Comparison of ENCODE assay signal across 2 cellular contexts in the genomic region with DNA sequence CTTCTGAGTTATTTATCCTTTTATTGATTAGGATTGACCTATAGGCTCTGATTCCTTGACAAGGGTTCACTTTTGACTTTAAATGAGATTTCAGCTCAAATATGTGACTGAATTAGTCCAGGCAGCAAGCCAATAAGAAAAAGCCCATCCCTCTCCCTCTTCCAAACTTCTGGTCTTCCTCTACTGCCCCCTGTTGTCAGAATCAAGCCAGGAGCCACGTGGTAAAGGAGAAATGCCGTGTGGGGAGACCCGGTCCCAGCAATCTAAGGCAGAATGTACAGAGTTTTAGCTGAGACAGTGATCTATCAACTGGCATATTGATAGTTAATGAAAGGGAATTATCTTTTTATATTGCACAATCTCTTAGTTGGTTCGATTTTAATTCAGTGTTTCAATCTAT.
TF ChIP-seq lines count a peak whose summit lies in the region.

No MANE protein-coding gene starts in this region.

TF ChIP-seq in SK-N-SH, 30 proteins besides CTCF, POLR2A, EP300 and RAD21 (continued from another document):
- TF ChIP-seq, protein P1, sequence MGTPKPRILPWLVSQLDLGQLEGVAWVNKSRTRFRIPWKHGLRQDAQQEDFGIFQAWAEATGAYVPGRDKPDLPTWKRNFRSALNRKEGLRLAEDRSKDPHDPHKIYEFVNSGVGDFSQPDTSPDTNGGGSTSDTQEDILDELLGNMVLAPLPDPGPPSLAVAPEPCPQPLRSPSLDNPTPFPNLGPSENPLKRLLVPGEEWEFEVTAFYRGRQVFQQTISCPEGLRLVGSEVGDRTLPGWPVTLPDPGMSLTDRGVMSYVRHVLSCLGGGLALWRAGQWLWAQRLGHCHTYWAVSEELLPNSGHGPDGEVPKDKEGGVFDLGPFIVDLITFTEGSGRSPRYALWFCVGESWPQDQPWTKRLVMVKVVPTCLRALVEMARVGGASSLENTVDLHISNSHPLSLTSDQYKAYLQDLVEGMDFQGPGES (IDR thresholded peaks at IDR 0.05; ENCODE audit: low read depth, low read length), result no peak
- TF ChIP-seq GABPA (IDR thresholded peaks at IDR 0.05; ENCODE audit: low read depth) (no peak), MEF2A (IDR thresholded peaks at IDR 0.05; ENCODE audit: borderline replicate concordance, low read depth) (no peak), RFX5 (IDR thresholded peaks at IDR 0.05; ENCODE audit: low read length) (no peak), SMC3 (IDR thresholded peaks at IDR 0.05; ENCODE audit: low read depth, low read length) (no peak)
- TF ChIP-seq, protein P2, sequence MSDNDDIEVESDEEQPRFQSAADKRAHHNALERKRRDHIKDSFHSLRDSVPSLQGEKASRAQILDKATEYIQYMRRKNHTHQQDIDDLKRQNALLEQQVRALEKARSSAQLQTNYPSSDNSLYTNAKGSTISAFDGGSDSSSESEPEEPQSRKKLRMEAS (IDR thresholded peaks at IDR 0.05; ENCODE audit: low read depth), result no peak

TF ChIP-seq in SK-N-SH treated with all-trans-retinoic acid at 6 μM for 48 hours, 23 proteins besides CTCF, POLR2A, EP300 and RAD21 (continued from another document):
- TF ChIP-seq, protein P3, sequence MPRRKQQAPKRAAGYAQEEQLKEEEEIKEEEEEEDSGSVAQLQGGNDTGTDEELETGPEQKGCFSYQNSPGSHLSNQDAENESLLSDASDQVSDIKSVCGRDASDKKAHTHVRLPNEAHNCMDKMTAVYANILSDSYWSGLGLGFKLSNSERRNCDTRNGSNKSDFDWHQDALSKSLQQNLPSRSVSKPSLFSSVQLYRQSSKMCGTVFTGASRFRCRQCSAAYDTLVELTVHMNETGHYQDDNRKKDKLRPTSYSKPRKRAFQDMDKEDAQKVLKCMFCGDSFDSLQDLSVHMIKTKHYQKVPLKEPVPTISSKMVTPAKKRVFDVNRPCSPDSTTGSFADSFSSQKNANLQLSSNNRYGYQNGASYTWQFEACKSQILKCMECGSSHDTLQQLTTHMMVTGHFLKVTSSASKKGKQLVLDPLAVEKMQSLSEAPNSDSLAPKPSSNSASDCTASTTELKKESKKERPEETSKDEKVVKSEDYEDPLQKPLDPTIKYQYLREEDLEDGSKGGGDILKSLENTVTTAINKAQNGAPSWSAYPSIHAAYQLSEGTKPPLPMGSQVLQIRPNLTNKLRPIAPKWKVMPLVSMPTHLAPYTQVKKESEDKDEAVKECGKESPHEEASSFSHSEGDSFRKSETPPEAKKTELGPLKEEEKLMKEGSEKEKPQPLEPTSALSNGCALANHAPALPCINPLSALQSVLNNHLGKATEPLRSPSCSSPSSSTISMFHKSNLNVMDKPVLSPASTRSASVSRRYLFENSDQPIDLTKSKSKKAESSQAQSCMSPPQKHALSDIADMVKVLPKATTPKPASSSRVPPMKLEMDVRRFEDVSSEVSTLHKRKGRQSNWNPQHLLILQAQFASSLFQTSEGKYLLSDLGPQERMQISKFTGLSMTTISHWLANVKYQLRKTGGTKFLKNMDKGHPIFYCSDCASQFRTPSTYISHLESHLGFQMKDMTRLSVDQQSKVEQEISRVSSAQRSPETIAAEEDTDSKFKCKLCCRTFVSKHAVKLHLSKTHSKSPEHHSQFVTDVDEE (CRISPR knock-in tag; IDR thresholded peaks at IDR 0.05), result no peak
- TF ChIP-seq ZNF8 (CRISPR knock-in tag; IDR thresholded peaks at IDR 0.05) (no peak), BACH2 (CRISPR knock-in tag; IDR thresholded peaks at IDR 0.05; ENCODE audit: borderline replicate concordance) (no peak)
